9 cellular contexts compared by ENCODE assay signal in genomic region chr2:48248251-48248933, GRCh38.
DNase-seq lines count a peak whose midpoint lies in the region; ATAC-seq and TF ChIP-seq lines count a peak whose summit lies in the region.
"Had no signal": no experiment of that assay in that cellular context is flagged by ENCODE, and none has a peak within 500 bp of the region (broad histone marks: within the 10 kb centered on the region; RNA-seq: fewer than 3 reads in every experiment).

No MANE protein-coding gene starts in this region.

- no peaks in the 10 kb centered on the region for H3K9me2 ChIP-seq in PC-9 (ENCODE audit: insufficient read depth)

- H3K4me2 ChIP-seq in PC-9 (peak overlapping the region; percentile 6; the same call in 1 of the 2 replicates), smooth muscle cell (peak overlapping the region; percentile 41)

- TF ChIP-seq CTCF in A673 (conservative IDR thresholded peaks at IDR 0.05; ENCODE audit: low read depth, low read length) (no peak), PC-9 (conservative IDR thresholded peaks at IDR 0.05) (no peak), smooth muscle cell (IDR thresholded peaks at IDR 0.05; ENCODE audit: borderline replicate concordance, insufficient read depth, poor library complexity, severe bottlenecking) (no peak), ovary (IDR thresholded peaks at IDR 0.05) (no peak)

- BruUV-seq in A673 (replicated peaks; lab: Mats Ljungman, UMichigan) (no TSS peak), PC-9 (replicated peaks; lab: Mats Ljungman, UMichigan) (no TSS peak)

- H4K20me1 ChIP-seq in PC-9 (ENCODE audit: insufficient read depth) (no peaks in the 10 kb centered on the region), smooth muscle cell (ENCODE audit: low read depth) (no peaks in the 10 kb centered on the region)

- H3K27ac ChIP-seq in A673 (ENCODE audit: low read depth, low read length, poor library complexity, severe bottlenecking) (no peak overlapping the region), PC-9 (peak overlapping the region; percentile 65), smooth muscle cell (ENCODE audit: low read depth) (peak overlapping the region; percentile 84), ovary (no peak overlapping the region)

- 74% methylated on average over 3 of the region's 3 CpGs for WGBS in smooth muscle cell (ENCODE audit: low lambda C conversion rate)
- 87 to 90% (median 89%) methylated on average over 3 of the region's 3 CpGs for WGBS in ovary, 3 donors

- TF ChIP-seq EP300 in ovary (IDR thresholded peaks at IDR 0.05) = no peak

- H3F3A ChIP-seq in PC-9 (ENCODE audit: insufficient read depth, low read depth) (peaks cover 9% of the 10 kb centered on the region; the same call in 1 of the 2 replicates), smooth muscle cell (ENCODE audit: low read depth) (no peaks in the 10 kb centered on the region)

- H2AFZ ChIP-seq in PC-9 (no peak overlapping the region), smooth muscle cell (ENCODE audit: low read depth) (no peak overlapping the region)

- intact Hi-C loops in A673 (cut with micrococcal nuclease; ENCODE audit: unreplicated experiment) = no loop called here
- intact Hi-C loops in PC-9 (cut with micrococcal nuclease; ENCODE audit: unreplicated experiment) = no loop called here
- intact Hi-C loops in ovary (cut with DNase I) = no loop called here

- no peak overlapping the region for H3K4me3 ChIP-seq in A673 (ENCODE audit: low read depth, low read length, poor library complexity, severe bottlenecking)
- H3K4me3 ChIP-seq in PC-9 = no peak overlapping the region
- no peak overlapping the region for H3K4me3 ChIP-seq in smooth muscle cell
- no peak overlapping the region for H3K4me3 ChIP-seq in ovary
- H3K4me3 ChIP-seq: lung had no signal

- DNase-seq in A673 (ENCODE audit: low spot score) (peak; percentile 13), PC-9 (peak; percentile 30 to 87), foreskin melanocyte (peak; percentile 28), smooth muscle cell (lab: John Stamatoyannopoulos, UW; ENCODE audit: unreplicated experiment) (no peak), ovary (no peak), NCI-H1436 treated with DMSO at 0.1 percent for 48 hours (lab: John Stamatoyannopoulos, UW) (no peak)

- H3K9me3 ChIP-seq in A673 (ENCODE audit: low read depth, low read length, poor library complexity, severe bottlenecking) (no peaks in the 10 kb centered on the region), PC-9 (ENCODE audit: insufficient read depth, low read depth) (no peaks in the 10 kb centered on the region), smooth muscle cell (replicated peaks; ENCODE audit: low read depth) (no peaks in the 10 kb centered on the region), ovary (no peaks in the 10 kb centered on the region)

- CTCF ChIA-PET in A673 (lab: Charles Lee) = no interaction called here
- CTCF ChIA-PET in PC-9 (lab: Charles Lee) = interaction anchor here (0.6 kb wide), 1 partner anchor 173 kb away, joined by 4 read pairs; no protein-coding TSS in a partner anchor

- H3K79me2 ChIP-seq in PC-9 (ENCODE audit: low read depth) = no peaks in the 10 kb centered on the region
- no peaks in the 10 kb centered on the region for H3K79me2 ChIP-seq in smooth muscle cell (ENCODE audit: low read depth)

- ATAC-seq in GM18868 (IDR thresholded peaks at IDR 0.05; ENCODE audit: unreplicated experiment) (peak; percentile 97), HG03060 (IDR thresholded peaks at IDR 0.05; ENCODE audit: low read depth, unreplicated experiment) (peak; percentile 80)

- H3K27me3 ChIP-seq in A673 (replicated peaks; ENCODE audit: insufficient read depth, low read depth, low read length, poor library complexity) (no peaks in the 10 kb centered on the region), PC-9 (ENCODE audit: insufficient read depth, low read depth) (no peaks in the 10 kb centered on the region), smooth muscle cell (ENCODE audit: low read depth) (no peaks in the 10 kb centered on the region), ovary (no peaks in the 10 kb centered on the region)

- H3K4me1 ChIP-seq in A673 (ENCODE audit: insufficient read depth, low read length, poor library complexity, severe bottlenecking) (no peaks in the 10 kb centered on the region), PC-9 (replicated peaks; ENCODE audit: insufficient read depth) (peaks cover 18% of the 10 kb centered on the region), smooth muscle cell (ENCODE audit: low read depth) (peaks cover 3% of the 10 kb centered on the region), ovary (ENCODE audit: insufficient read depth) (peaks cover 7% of the 10 kb centered on the region)

- TF ChIP-seq POLR2A in ovary (IDR thresholded peaks at IDR 0.05) = no peak

- H3K9ac ChIP-seq in smooth muscle cell (ENCODE audit: low read depth) = peak overlapping the region; percentile 38

- POLR2A ChIA-PET in A673 (lab: Charles Lee; ENCODE audit: low non-redundant PET) = no interaction called here
- POLR2A ChIA-PET in PC-9 (lab: Charles Lee; ENCODE audit: unreplicated experiment) = interaction anchor here (0.6 to 0.7 kb wide), 2 partner anchors 65 to 280 kb away, joined by 4 to 5 read pairs; no protein-coding TSS in a partner anchor

- H3K36me3 ChIP-seq in A673 (ENCODE audit: insufficient read depth, low read length, poor library complexity, severe bottlenecking) (no peaks in the 10 kb centered on the region), PC-9 (ENCODE audit: low read depth) (no peaks in the 10 kb centered on the region), smooth muscle cell (ENCODE audit: low read depth) (no peaks in the 10 kb centered on the region), ovary (no peaks in the 10 kb centered on the region)

Comparison
In these comparisons a context has a peak if more than half of its experiments do, and no peak if none do; other contexts are left out.
1. DNase-seq: peak in A673 (single experiment), PC-9 (2 of 2) and foreskin melanocyte (single experiment); none in smooth muscle cell (single experiment), ovary (0 of 5) and NCI-H1436 treated with DMSO at 0.1 percent for 48 hours (single experiment).
2. H3K27ac ChIP-seq: peak in PC-9 (single experiment) and smooth muscle cell (single experiment); none in A673 (single experiment) and ovary (0 of 2).